10 cellular contexts compared by ENCODE assay signal in genomic region chr9:137575725-137576411, GRCh38. TPM values are rescaled to one million over a fixed set of nuclear protein-coding genes. Genes with fewer than 3 reads are reported as not detected.
DNase-seq lines count a peak whose midpoint lies in the region; ATAC-seq, FAIRE-seq and TF ChIP-seq lines count a peak whose summit lies in the region.
"Had no signal": no experiment of that assay in that cellular context is flagged by ENCODE, and none has a peak within 500 bp of the region (broad histone marks: within the 10 kb centered on the region; RNA-seq: fewer than 3 reads in every experiment).

No MANE protein-coding gene starts in this region.

- peaks cover 18% of the 10 kb centered on the region for H3K4me1 Mint-ChIP-seq in nephron

- TF ChIP-seq CTCF in GM12872 (IDR thresholded peaks at IDR 0.05; ENCODE audit: insufficient read depth, low read depth, low read length) (peak; percentile 37; the same call in 1 of the 3 replicates), bronchial epithelial cell (IDR thresholded peaks at IDR 0.05; ENCODE audit: insufficient read depth, low read length, severe bottlenecking) (no peak), nephron (IDR thresholded peaks at IDR 0.05; ENCODE audit: unreplicated experiment in 3 of 3) (no peak)

- H3K9me3 Mint-ChIP-seq in nephron = no peaks in the 10 kb centered on the region

- H3K36me3 Mint-ChIP-seq in nephron (ENCODE audit: low read depth) = peaks cover 35% of the 10 kb centered on the region

- no peak for ATAC-seq in GM18511 (IDR thresholded peaks at IDR 0.05; ENCODE audit: unreplicated experiment)
- ATAC-seq in GM18505 (IDR thresholded peaks at IDR 0.05; ENCODE audit: unreplicated experiment) = no peak

- H3K4me3 Mint-ChIP-seq in nephron = peak overlapping the region; percentile 30 to 68 (median 34)

- no peaks in the 10 kb centered on the region for H3K27me3 ChIP-seq in bronchial epithelial cell (ENCODE audit: control insufficient read depth, insufficient read depth, low read length)
- H3K27me3 ChIP-seq: ovary had no signal

- no peak overlapping the region for H3K27ac Mint-ChIP-seq in nephron

- TF ChIP-seq POLR2A in GM18505 (IDR thresholded peaks at IDR 0.05; ENCODE audit: borderline replicate concordance, extremely low read depth, insufficient read depth, insufficient read length) = no peak

- peaks cover 29% of the 10 kb centered on the region for H3K36me3 ChIP-seq in bronchial epithelial cell (ENCODE audit: control insufficient read depth, insufficient read depth, low read length)
- H3K36me3 ChIP-seq: ovary had no signal

- H3K4me3 ChIP-seq in bronchial epithelial cell (ENCODE audit: low read depth, low read length) = no peak overlapping the region
- H3K4me3 ChIP-seq: ovary had no signal

- H3K27me3 Mint-ChIP-seq in nephron (ENCODE audit: low read depth) = no peaks in the 10 kb centered on the region

- DNase-seq in NOMO-1 treated with dmso at 0.1 percent for 144 hours (lab: John Stamatoyannopoulos, UW; ENCODE audit: unreplicated experiment) = peak; percentile 66
- peak; percentile 72 for DNase-seq in bronchial epithelial cell (ENCODE audit: low read depth)
- DNase-seq in medulla oblongata (ENCODE audit: extremely low spot score) = no peak
- DNase-seq: NCI-H510A treated with DMSO at 0.1 percent for 48 hours, ovary had no signal

- no peak for FAIRE-seq in bronchial epithelial cell (lab: Jason Lieb, UNC)
- FAIRE-seq: endometrium had no signal

RNA-seq across cellular contexts. Expression of gene DPH7, which starts 2.9 kb away (rescaled TPM):
- total RNA-seq in bronchial epithelial cell = 23.6 and 33.7 TPM in 2 replicates

RNA-seq across cellular contexts. Expression of gene ZMYND19, which starts 14.4 kb away (rescaled TPM):
- total RNA-seq in bronchial epithelial cell = 30.7 and 34.2 TPM in 2 replicates

RNA-seq across cellular contexts. Expression of gene MRPL41, which starts 24.2 kb away (rescaled TPM):
- 64.2 and 81.8 TPM in 2 replicates for total RNA-seq in bronchial epithelial cell

RNA-seq across cellular contexts. Expression of gene PNPLA7, which starts 25.7 kb away (rescaled TPM):
- total RNA-seq in bronchial epithelial cell = 0.26 TPM in 2 replicates

RNA-seq across cellular contexts. Expression of gene ARRDC1, which starts 29.6 kb away (rescaled TPM):
- total RNA-seq in bronchial epithelial cell = 114 and 136 TPM in 2 replicates
